1 cellular context compared by ENCODE assay signal in genomic region chr14:100585448-100586152, GRCh38.
TF ChIP-seq lines count a peak whose summit lies in the region.

No MANE protein-coding gene starts in this region.

TF ChIP-seq in H1, 55 proteins besides CTCF, POLR2A, EP300 and RAD21:
- TF ChIP-seq CEBPB (IDR thresholded peaks at IDR 0.05; ENCODE audit: low read depth, low read length) (no peak), POU5F1 (IDR thresholded peaks at IDR 0.05; ENCODE audit: low read depth, low read length) (no peak), HDAC6 (IDR thresholded peaks at IDR 0.05; ENCODE audit: low read depth, low read length) (no peak)
